Comparison of ENCODE assay signal across 8 cellular contexts in the genomic region with DNA sequence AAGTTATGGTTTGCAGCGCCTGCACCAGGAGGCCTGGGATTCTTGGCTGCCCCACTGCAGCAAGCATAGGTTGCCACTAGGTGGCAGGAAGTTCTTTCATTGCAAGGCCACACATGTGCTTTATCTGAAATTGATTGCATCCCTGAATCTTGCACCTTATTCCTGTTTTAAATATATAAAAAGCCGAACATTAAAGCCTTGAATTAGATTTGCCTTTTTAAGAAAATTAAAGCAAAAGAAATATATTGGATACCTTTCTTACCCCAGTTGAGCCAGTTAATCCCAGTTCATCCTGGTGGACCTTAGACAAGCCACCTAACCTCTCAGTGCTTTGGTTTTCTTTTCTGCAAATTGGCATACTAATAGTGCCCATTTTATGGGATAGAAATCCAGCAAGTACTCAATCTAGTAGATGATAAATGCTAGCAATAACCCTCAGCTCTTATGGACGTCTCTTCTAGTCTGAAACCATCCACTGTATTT. TPM values are rescaled to one million over a fixed set of nuclear protein-coding genes. Genes with fewer than 3 reads are reported as not detected.
A peak's percentile ranks its signal among the peaks of the same experiment; 100 is the strongest.
DNase-seq lines count a peak whose midpoint lies in the region; ATAC-seq and TF ChIP-seq lines count a peak whose summit lies in the region.

No MANE protein-coding gene starts in this region.

- peaks cover 0 to 7% (median 6%) of the 10 kb centered on the region in 3 donors for H3K27me3 Mint-ChIP-seq in naive B cell

- H3K4me3 Mint-ChIP-seq in naive B cell: no peak overlapping the region

- H3K27ac Mint-ChIP-seq in naive B cell: no peak overlapping the region

- ATAC-seq in HG03103 (IDR thresholded peaks at IDR 0.05; ENCODE audit: low read depth, unreplicated experiment) (peak; percentile 76), naive B cell (ENCODE audit: low read depth in 2 of 2) (peak; percentile 79 to 88)

- DNase-seq in NCI-H510A treated with DMSO at 0.1 percent for 48 hours (lab: John Stamatoyannopoulos, UW) (peak; percentile 54), NCI-H510A (lab: John Stamatoyannopoulos, UW) (no peak), NCI-H748 (lab: John Stamatoyannopoulos, UW; ENCODE audit: unreplicated experiment) (peak; percentile 70), erythroblast (lab: John Stamatoyannopoulos, UW) (peak; percentile 70 to 78), naive B cell (peak; percentile 33), stromal cell of bone marrow (ENCODE audit: low read depth) (peak; percentile 38)
- DNase-seq in activated CD8-positive, alpha-beta memory T cell treated with anti-CD3 and anti-CD28 coated beads, Interleukin-2, amount 50 U/mL, for 1 hour (ENCODE audit: extremely low read depth): peak; percentile 11

- H3K9me3 Mint-ChIP-seq in naive B cell: no peaks in the 10 kb centered on the region

- H3K36me3 Mint-ChIP-seq in naive B cell: no peaks in the 10 kb centered on the region

- no peak for TF ChIP-seq POLR2A in erythroblast (IDR thresholded peaks at IDR 0.05; ENCODE audit: low read length)

- H3K4me1 Mint-ChIP-seq in naive B cell: peaks cover 0 to 7% (median 3%) of the 10 kb centered on the region in 3 donors

RNA-seq across cellular contexts. Expression of a gene that starts 6.3 kb away (rescaled TPM):
- polyA plus RNA-seq in naive B cell (ENCODE audit: low read depth in 6 of 6): 10 to 100 TPM; 13.3 to 21.6 (median 17.1) TPM

RNA-seq across cellular contexts. Expression of a gene that starts 37.6 kb away (rescaled TPM):
- polyA plus RNA-seq in naive B cell (ENCODE audit: low read depth in 6 of 6): 10 to 100 TPM; 28.9 to 39.5 (median 33.1) TPM

RNA-seq across cellular contexts. Expression of a gene that starts 53.3 kb away (rescaled TPM):
- 10 to 100 TPM; 22.9 to 33.1 (median 28.1) TPM for polyA plus RNA-seq in naive B cell (ENCODE audit: low read depth in 6 of 6)
